8 cellular contexts compared by ENCODE assay signal in the genomic region with DNA sequence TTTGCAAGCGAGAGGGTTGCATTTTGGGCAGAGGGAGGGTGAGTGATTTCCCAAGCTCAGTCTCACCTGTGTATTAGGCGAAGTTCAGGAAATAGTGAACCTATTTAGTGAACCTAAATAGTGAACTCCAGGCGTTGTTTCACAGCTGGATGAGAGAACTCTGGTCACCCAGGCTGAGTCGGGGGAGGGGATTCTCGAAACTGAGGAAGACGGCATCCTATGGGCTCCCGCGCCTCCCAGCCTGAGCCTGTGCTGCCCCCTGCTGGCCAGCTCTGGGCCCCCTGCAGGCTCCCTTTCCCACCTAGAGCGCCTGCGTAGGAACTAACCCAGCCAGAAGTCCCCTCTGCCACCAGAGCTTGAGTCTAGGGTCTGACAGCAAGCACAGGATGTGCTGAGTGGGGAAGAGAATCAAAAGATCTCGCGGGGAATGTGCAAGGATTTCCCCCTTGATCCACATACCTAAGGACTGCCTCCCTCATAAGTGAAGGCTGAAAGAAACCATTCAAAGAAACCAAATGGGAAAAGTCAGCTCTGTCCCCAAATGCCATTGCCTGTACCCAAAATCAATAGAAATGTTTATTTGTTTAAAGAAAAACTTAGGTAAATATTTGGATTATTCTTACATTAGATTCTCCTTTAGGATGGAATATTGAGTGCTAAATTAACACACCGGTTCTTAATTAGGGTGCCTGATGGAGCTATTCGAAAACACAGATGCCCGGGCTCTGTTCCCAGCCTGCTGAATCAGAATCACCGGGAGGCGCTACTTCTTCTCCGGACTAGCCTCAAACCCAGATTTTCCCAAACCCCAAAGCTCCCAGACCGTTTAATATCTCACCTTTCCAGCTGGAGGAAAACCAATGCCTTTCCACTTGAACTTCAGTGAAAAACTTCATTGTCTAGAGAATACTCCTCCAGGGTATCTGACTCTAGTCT. TPM values are rescaled to one million over a fixed set of nuclear protein-coding genes. Genes with fewer than 3 reads are reported as not detected.
DNase-seq lines count a peak whose midpoint lies in the region; ATAC-seq lines count a peak whose summit lies in the region.

No MANE protein-coding gene starts in this region.

- peak; percentile 71 for DNase-seq in ACHN
- DNase-seq in HK-2 (ENCODE audit: unreplicated experiment): peak; percentile 80
- DNase-seq in OCI-M1 (lab: John Stamatoyannopoulos, UW): peak; percentile 85
- peak; percentile 76 for DNase-seq in activated T-cell treated with anti-CD3 and anti-CD28 coated beads, Interleukin-2, amount 50 U/mL, for 4 hours
- DNase-seq in fibroblast of peridontal ligament (ENCODE audit: extremely low read depth): peak; percentile 37
- peak in 49 of 56 donors; percentile 5 to 78 (median 44) for DNase-seq in nucleus accumbens (lab: John Stamatoyannopoulos, UW)
- DNase-seq in superior temporal gyrus (ENCODE audit: extremely low spot score): peak; percentile 77

- H3K4me1 Mint-ChIP-seq in activated T-cell treated with anti-CD3 and anti-CD28 coated beads, Interleukin-2, amount 50 U/mL, for 4 hours (ENCODE audit: low read depth): peaks cover 5% of the 10 kb centered on the region

- H3K36me3 Mint-ChIP-seq in activated T-cell treated with anti-CD3 and anti-CD28 coated beads, Interleukin-2, amount 50 U/mL, for 4 hours (ENCODE audit: insufficient read depth): no peaks in the 10 kb centered on the region

- in situ Hi-C loops in ACHN (cut with HindIII; ENCODE audit: low pct_ligation_motif_present, low pct_unique_long_range_greater_than_20kb, low sequenced_read_pairs): no loop called here

- H3K9me3 Mint-ChIP-seq in activated T-cell treated with anti-CD3 and anti-CD28 coated beads, Interleukin-2, amount 50 U/mL, for 4 hours: no peaks in the 10 kb centered on the region

- peaks cover 34% of the 10 kb centered on the region for H3K27me3 Mint-ChIP-seq in activated T-cell treated with anti-CD3 and anti-CD28 coated beads, Interleukin-2, amount 50 U/mL, for 4 hours (ENCODE audit: low read depth)

- peak; percentile 44 for ATAC-seq in GM18868 (IDR thresholded peaks at IDR 0.05; ENCODE audit: unreplicated experiment)
- peak; percentile 88 to 91 for ATAC-seq in activated T-cell treated with anti-CD3 and anti-CD28 coated beads, Interleukin-2, amount 50 U/mL, for 4 hours

- no peak overlapping the region for H3K4me3 Mint-ChIP-seq in activated T-cell treated with anti-CD3 and anti-CD28 coated beads, Interleukin-2, amount 50 U/mL, for 4 hours

RNA-seq across cellular contexts. Expression of gene MARVELD3, which starts 14.8 kb away (rescaled TPM):
- total RNA-seq in activated T-cell treated with anti-CD3 and anti-CD28 coated beads, Interleukin-2, amount 50 U/mL, for 4 hours: under 1 TPM in 2 of 3 donors, not detected in 1; 0.05 to 0.11 TPM

RNA-seq across cellular contexts. Expression of gene TAT, which starts 34.3 kb away (rescaled TPM):
- total RNA-seq in activated T-cell treated with anti-CD3 and anti-CD28 coated beads, Interleukin-2, amount 50 U/mL, for 4 hours: under 1 TPM; 0.45 to 0.54 (median 0.48) TPM

Comparison
In these comparisons a context has a peak if more than half of its experiments do, and no peak if none do; other contexts are left out.
1. Peak in every context shown above with its lines: DNase-seq and ATAC-seq.